19 cellular contexts compared by ENCODE assay signal in genomic region chr14:102952276-102952675, GRCh38. TPM values are rescaled to one million over a fixed set of nuclear protein-coding genes. Genes with fewer than 3 reads are reported as not detected.
"Had no signal": no experiment of that assay in that cellular context is flagged by ENCODE, and none has a peak within 500 bp of the region (broad histone marks: within the 10 kb centered on the region; RNA-seq: fewer than 3 reads in every experiment).

No MANE protein-coding gene starts in this region.

- H3K36me3 ChIP-seq: uterus had no signal

- ATAC-seq: activated T-cell treated with anti-CD3 and anti-CD28 coated beads, Interleukin-2, amount 50 U/mL, for 4 hours; left colon had no signal

- H3K4me3 ChIP-seq: ascending aorta, breast epithelium, lung, tibial nerve, uterus had no signal

- H3K27me3 ChIP-seq: ascending aorta, breast epithelium, tibial nerve, uterus had no signal

- H3K27ac ChIP-seq: ascending aorta, breast epithelium, epithelial cell of prostate, uterus had no signal

- H3K36me3 Mint-ChIP-seq: activated naive CD4-positive, alpha-beta T cell treated with anti-CD3 and anti-CD28 coated beads, Interleukin-2, amount 10 ng/mL, durations not matched to agents 7 days and 5 days had no signal

- H3K4me1 ChIP-seq: breast epithelium, uterus had no signal

- H3K27ac Mint-ChIP-seq: activated naive CD4-positive, alpha-beta T cell treated with anti-CD3 and anti-CD28 coated beads, Interleukin-2, amount 10 ng/mL, durations not matched to agents 7 days and 5 days; mesothelial cell of epicardium; nephron; T-helper 1 cell treated with Interleukin-12 subunit alpha and Interleukin-12 subunit beta and Interleukin-4 antibody, amounts not matched to agents 30 μg/mL and 1 μg/mL, for 36 hours had no signal

- H3K4me1 Mint-ChIP-seq: mesothelial cell of epicardium had no signal

- H3K9me3 ChIP-seq: ascending aorta, breast epithelium, tibial nerve, uterus had no signal

- DNase-seq: activated CD4-positive, alpha-beta T cell treated with anti-CD3 and anti-CD28 coated beads, Interleukin-2, amount 50 U/mL, for 1 hour; activated CD8-positive, alpha-beta memory T cell treated with anti-CD3 and anti-CD28 coated beads, Interleukin-2, amount 50 U/mL, for 4 hours; activated naive CD4-positive, alpha-beta T cell treated with anti-CD3 and anti-CD28 coated beads, Interleukin-2, amount 10 ng/mL, durations not matched to agents 7 days and 5 days; activated T-cell treated with anti-CD3 and anti-CD28 coated beads, Interleukin-2, amount 50 U/mL, for 4 hours; foreskin fibroblast; left colon; occipital lobe; retina; stimulated activated CD8-positive, alpha-beta memory T cell treated with anti-CD3 and anti-CD28 coated beads, Interleukin-4, amount 100 ng/mL, for 48 hours; stimulated activated naive CD4-positive, alpha-beta T cell treated with Interleukin-2 at 50 U/mL for 16 hours; uterus had no signal

- H3K4me3 Mint-ChIP-seq: activated naive CD4-positive, alpha-beta T cell treated with anti-CD3 and anti-CD28 coated beads, Interleukin-2, amount 10 ng/mL, durations not matched to agents 7 days and 5 days; activated T-cell treated with anti-CD3 and anti-CD28 coated beads, Interleukin-2, amount 50 U/mL, for 4 hours; mesothelial cell of epicardium; nephron; T-helper 1 cell treated with Interleukin-12 subunit alpha and Interleukin-12 subunit beta and Interleukin-4 antibody, amounts not matched to agents 30 μg/mL and 1 μg/mL, for 36 hours had no signal

- H3K9me3 Mint-ChIP-seq: activated naive CD4-positive, alpha-beta T cell treated with anti-CD3 and anti-CD28 coated beads, Interleukin-2, amount 10 ng/mL, durations not matched to agents 7 days and 5 days; activated T-cell treated with anti-CD3 and anti-CD28 coated beads, Interleukin-2, amount 50 U/mL, for 4 hours; mesothelial cell of epicardium; nephron; T-helper 1 cell treated with Interleukin-12 subunit alpha and Interleukin-12 subunit beta and Interleukin-4 antibody, amounts not matched to agents 30 μg/mL and 1 μg/mL, for 36 hours had no signal

RNA-seq across cellular contexts. Expression of gene AMN, which starts 29.8 kb away (rescaled TPM):
- total RNA-seq: occipital lobe had no signal
